ENCODE assay signal across 9 cellular contexts in the genomic region with DNA sequence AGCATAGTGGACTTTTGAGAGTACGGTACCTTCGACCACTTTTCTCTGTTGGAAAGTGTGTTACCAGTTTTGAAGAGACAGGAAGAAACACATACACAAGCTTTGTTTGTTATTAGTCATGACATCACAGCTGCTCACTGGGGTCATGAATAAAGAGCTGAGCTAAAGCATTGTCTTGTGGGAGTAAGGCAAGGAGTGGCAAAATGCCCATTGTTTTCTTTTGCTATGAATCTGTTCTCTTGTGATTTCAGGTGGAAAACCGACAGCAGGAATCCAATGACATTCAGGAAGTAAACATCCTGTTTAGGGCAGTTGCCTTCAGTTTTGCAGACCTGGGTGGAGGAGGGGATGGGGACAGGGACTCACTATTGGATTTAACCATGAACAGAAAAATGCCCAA.
DNase-seq lines count a peak whose midpoint lies in the region; ATAC-seq and TF ChIP-seq lines count a peak whose summit lies in the region.
"Had no signal": no experiment of that assay in that cellular context is flagged by ENCODE, and none has a peak within 500 bp of the region (broad histone marks: within the 10 kb centered on the region; RNA-seq: fewer than 3 reads in every experiment).

No MANE protein-coding gene starts in this region.

- no peak overlapping the region for H3K9ac ChIP-seq in rectal smooth muscle tissue (ENCODE audit: low read length)

- peak; percentile 62 to 83 for DNase-seq in SJSA1 (ENCODE audit: low read depth in 1 of 2, low spot score in 2 of 2)
- DNase-seq in foreskin fibroblast: peak; percentile 60 to 72
- DNase-seq in activated effector memory CD4-positive, alpha-beta T cell treated with anti-CD3 and anti-CD28 coated beads, Interleukin-2, amount 50 U/mL, for 16 hours: no peak
- no peak for DNase-seq in NOMO-1 (lab: John Stamatoyannopoulos, UW; ENCODE audit: unreplicated experiment in 2 of 2)
- no peak for DNase-seq in NCI-H1105 (lab: John Stamatoyannopoulos, UW)

- H3K9me3 ChIP-seq in SJSA1 (replicated peaks): no peaks in the 10 kb centered on the region

- H3K4me1 ChIP-seq in SJSA1 (replicated peaks): peaks cover 32% of the 10 kb centered on the region
- H3K4me1 ChIP-seq in rectal smooth muscle tissue (ENCODE audit: control insufficient read depth, insufficient read depth, low read length): peaks cover 17% of the 10 kb centered on the region

- no peak for TF ChIP-seq CTCF in foreskin fibroblast (IDR thresholded peaks at IDR 0.05; ENCODE audit: low read depth, low read length)

- H3K27ac ChIP-seq in SJSA1: peak overlapping the region; percentile 77
- H3K27ac ChIP-seq in rectal smooth muscle tissue (ENCODE audit: low read depth, low read length): peak overlapping the region; percentile 21

- H3K4me3 ChIP-seq in SJSA1 (no peak overlapping the region), foreskin fibroblast (ENCODE audit: low read depth in 1 of 2, low read length in 2 of 2) (no peak overlapping the region), rectal smooth muscle tissue (ENCODE audit: low read length) (no peak overlapping the region)
- H3K4me3 ChIP-seq: K562 had no signal

- no peaks in the 10 kb centered on the region for H3K36me3 ChIP-seq in SJSA1
- no peaks in the 10 kb centered on the region for H3K36me3 ChIP-seq in rectal smooth muscle tissue (ENCODE audit: control insufficient read depth, insufficient read depth, low read length)

- H3K27me3 ChIP-seq in SJSA1 (replicated peaks) (no peaks in the 10 kb centered on the region), rectal smooth muscle tissue (ENCODE audit: control insufficient read depth, insufficient read depth, low read length) (no peaks in the 10 kb centered on the region)

- peak; percentile 67 for ATAC-seq in GM19035 (IDR thresholded peaks at IDR 0.05; ENCODE audit: unreplicated experiment)
- no peak for ATAC-seq in GM18868 (IDR thresholded peaks at IDR 0.05; ENCODE audit: unreplicated experiment)
- ATAC-seq: K562 had no signal

Comparison
In these comparisons a context has a peak if more than half of its experiments do, and no peak if none do; other contexts are left out.
1. DNase-seq: peak in SJSA1 (2 of 2) and foreskin fibroblast (2 of 2); none in activated effector memory CD4-positive, alpha-beta T cell treated with anti-CD3 and anti-CD28 coated beads, Interleukin-2, amount 50 U/mL, for 16 hours (single experiment), NOMO-1 (0 of 2) and NCI-H1105 (single experiment).